ENCODE assay signal across 14 cellular contexts in genomic region chr9:125161284-125161918, GRCh38. TPM values are rescaled to one million over a fixed set of nuclear protein-coding genes. Genes with fewer than 3 reads are reported as not detected.
DNase-seq lines count a peak whose midpoint lies in the region; ATAC-seq, FAIRE-seq and TF ChIP-seq lines count a peak whose summit lies in the region.
"Had no signal": no experiment of that assay in that cellular context is flagged by ENCODE, and none has a peak within 500 bp of the region (broad histone marks: within the 10 kb centered on the region; RNA-seq: fewer than 3 reads in every experiment).

No MANE protein-coding gene starts in this region.

- FAIRE-seq in K562 (lab: Jason Lieb, UNC) = no peak

- H3K27ac ChIP-seq in SK-N-SH (ENCODE audit: low read depth in 2 of 2, low read length in 1 of 2) = 0 out of 4 replicates have a peak overlapping the region, but pooled peaks of 1 of the 2 experiments have one; percentile 14
- no peak overlapping the region for H3K27ac ChIP-seq in K562 (ENCODE audit: extremely low read depth, low read depth, low read length)
- peak overlapping the region in 1 of 2 donors; percentile 58 for H3K27ac ChIP-seq in left lung
- H3K27ac ChIP-seq in suprapubic skin = peak overlapping the region; percentile 37
- H3K27ac ChIP-seq in OCI-LY7 (ENCODE audit: low read depth, low read length, poor library complexity, severe bottlenecking) = no peak overlapping the region
- H3K27ac ChIP-seq: 22Rv1 had no signal

- intact Hi-C loops in K562 (cut with micrococcal nuclease) (no loop called here), left lung (cut with DNase I) (no loop called here), OCI-LY7 (cut with micrococcal nuclease; ENCODE audit: unreplicated experiment) (no loop called here)

- TF ChIP-seq POLR2A in K562 (conservative IDR thresholded peaks at IDR 0.05) = no peak
- no peak for TF ChIP-seq POLR2A in suprapubic skin (IDR thresholded peaks at IDR 0.05)

- H3K9me3 ChIP-seq in SK-N-SH = no peaks in the 10 kb centered on the region
- H3K9me3 ChIP-seq in K562 (replicated peaks; ENCODE audit: control insufficient read depth, insufficient read depth, low read depth, low read length) = no peaks in the 10 kb centered on the region
- H3K9me3 ChIP-seq in left lung = no peaks in the 10 kb centered on the region
- no peaks in the 10 kb centered on the region for H3K9me3 ChIP-seq in suprapubic skin
- no peaks in the 10 kb centered on the region for H3K9me3 ChIP-seq in OCI-LY7 (ENCODE audit: low read length)

- H3K27me3 ChIP-seq in SK-N-SH (ENCODE audit: insufficient read depth) (no peaks in the 10 kb centered on the region), K562 (ENCODE audit: control insufficient read depth in 2 of 2, insufficient read depth in 2 of 2, low read length in 2 of 2) (no peaks in the 10 kb centered on the region), left lung (no peaks in the 10 kb centered on the region), suprapubic skin (no peaks in the 10 kb centered on the region)
- H3K27me3 ChIP-seq: dorsolateral prefrontal cortex had no signal

- TF ChIP-seq EP300 in SK-N-SH (IDR thresholded peaks at IDR 0.05; ENCODE audit: borderline replicate concordance in 1 of 2, low read depth in 1 of 2, low read length in 1 of 2) (no peak), K562 (IDR thresholded peaks at IDR 0.05; ENCODE audit: low read length) (no peak), suprapubic skin (IDR thresholded peaks at IDR 0.05) (no peak)

- no peak overlapping the region for H3K4me2 ChIP-seq in SK-N-SH
- no peak overlapping the region for H3K4me2 ChIP-seq in K562 (ENCODE audit: insufficient read depth, low read length)
- H3K4me2 ChIP-seq in OCI-LY7 (ENCODE audit: low read length) = no peak overlapping the region

- H3K36me3 ChIP-seq in SK-N-SH (replicated peaks in 1 of 2; ENCODE audit: control insufficient read depth in 1 of 2, insufficient read depth in 2 of 2, low read length in 1 of 2) = peaks cover 0 to 28% of the 10 kb centered on the region in 2 experiments
- peaks cover 20% of the 10 kb centered on the region; the same call in 2 of the 3 replicates for H3K36me3 ChIP-seq in K562 (ENCODE audit: control insufficient read depth, insufficient read depth, low read length)
- H3K36me3 ChIP-seq in left lung = peaks cover 0 to 19% of the 10 kb centered on the region in 2 donors
- peaks cover 17% of the 10 kb centered on the region for H3K36me3 ChIP-seq in suprapubic skin
- H3K36me3 ChIP-seq in OCI-LY7 (ENCODE audit: insufficient read depth, low read length) = peaks cover 52% of the 10 kb centered on the region

- no peaks in the 10 kb centered on the region for H3K9me1 ChIP-seq in K562 (ENCODE audit: control insufficient read depth, insufficient read depth, low read length)

- BruUV-seq in K562 (replicated peaks; lab: Mats Ljungman, UMichigan) = no TSS peak
- BruUV-seq in OCI-LY7 (replicated peaks; lab: Mats Ljungman, UMichigan) = no TSS peak

- TF ChIP-seq RAD21 in SK-N-SH (IDR thresholded peaks at IDR 0.05; ENCODE audit: low read length) (no peak), K562 (CRISPR knock-in tag; conservative IDR thresholded peaks at IDR 0.05 in 1 of 2, IDR thresholded peaks at IDR 0.05 in 1 of 2) (no peak)

- in situ Hi-C loops in K562 (cut with MboI) = no loop called here

- peaks cover 18% of the 10 kb centered on the region for H3F3A ChIP-seq in SK-N-SH (replicated peaks; ENCODE audit: insufficient read depth)

- H3K9me2 ChIP-seq in SK-N-SH (no peaks in the 10 kb centered on the region), OCI-LY7 (ENCODE audit: insufficient read depth, low read length) (no peaks in the 10 kb centered on the region)

- H3K79me2 ChIP-seq in SK-N-SH (ENCODE audit: insufficient read depth) (peaks cover 91% of the 10 kb centered on the region), K562 (ENCODE audit: control insufficient read depth, insufficient read depth, low read length) (peaks cover 28% of the 10 kb centered on the region; the same call in 2 of the 3 replicates), OCI-LY7 (ENCODE audit: insufficient read depth, low read depth, low read length) (peaks cover 33% of the 10 kb centered on the region; the same call in 1 of the 2 replicates)

- no peak for DNase-seq in SK-N-SH
- DNase-seq in K562 (ENCODE audit: extremely low read depth in 1 of 4, low spot score in 3 of 4) = no peak
- no peak for DNase-seq in left lung
- DNase-seq in suprapubic skin (ENCODE audit: low spot score in 2 of 2) = no peak
- DNase-seq in NCI-H345 (lab: John Stamatoyannopoulos, UW) = no peak
- no peak for DNase-seq in OCI-LY7 (ENCODE audit: low spot score)
- DNase-seq in nucleus accumbens (lab: John Stamatoyannopoulos, UW) = no peak
- DNase-seq: activated CD4-positive, alpha-beta T cell treated with anti-CD3 and anti-CD28 coated beads for 36 hours; activated gamma-delta T cell treated with Interleukin-2 at 50 U/mL for 16 hours; DMS53; dorsolateral prefrontal cortex; NCI-H526 treated with DMSO at 0.1 percent for 48 hours had no signal

- 0 out of 3 replicates have a peak, but pooled peaks have one; percentile 22 for ATAC-seq in SK-N-SH treated with all-trans-retinoic acid at 6 μM for 48 hours
- no peak for ATAC-seq in K562
- ATAC-seq in left lung = peak; percentile 82
- ATAC-seq: activated CD4-positive, alpha-beta T cell treated with anti-CD3 and anti-CD28 coated beads for 36 hours had no signal

- H2AFZ ChIP-seq in SK-N-SH (ENCODE audit: low read depth) (no peak overlapping the region), K562 (ENCODE audit: low read depth, low read length) (no peak overlapping the region), OCI-LY7 (ENCODE audit: low read length) (no peak overlapping the region)

- WGBS in SK-N-SH (ENCODE audit: low lambda C conversion rate) = 81% methylated on average over 3 of the region's 3 CpGs
- WGBS in K562 (ENCODE audit: insufficient coverage, low coverage, missing lambda C conversion rate) = 67% methylated on average over 3 of the region's 3 CpGs
- 63% methylated on average over 3 of the region's 3 CpGs for WGBS in suprapubic skin

- CTCF ChIA-PET in SK-N-SH (lab: Yijun Ruan, JAX) (interaction anchor here (1.3 kb wide), 1 partner anchor 390 kb away, joined by 5 read pairs; the partner anchor contains the start of gene NR6A1), K562 (lab: Yijun Ruan, JAX; ENCODE audit: low intra/inter-chr PET ratio) (no interaction called here), OCI-LY7 (lab: Charles Lee; ENCODE audit: unreplicated experiment) (no interaction called here)

- peaks cover 0 to 9% of the 10 kb centered on the region in 2 experiments; a peak in 1 of 4 replicates for H3K4me1 ChIP-seq in SK-N-SH (ENCODE audit: control insufficient read depth in 1 of 2, insufficient read depth in 2 of 2, low read depth in 1 of 2, low read length in 1 of 2)
- no peaks in the 10 kb centered on the region; a peak in 1 of 5 replicates for H3K4me1 ChIP-seq in K562 (replicated peaks in 1 of 2; ENCODE audit: control insufficient read depth in 2 of 2, insufficient read depth in 2 of 2, low read length in 2 of 2)
- H3K4me1 ChIP-seq in left lung = peaks cover 0 to 11% of the 10 kb centered on the region in 2 donors
- peaks cover 15% of the 10 kb centered on the region for H3K4me1 ChIP-seq in suprapubic skin
- H3K4me1 ChIP-seq in OCI-LY7 (ENCODE audit: insufficient read depth, low read length, poor library complexity, severe bottlenecking) = no peaks in the 10 kb centered on the region

- TF ChIP-seq CTCF in SK-N-SH (IDR thresholded peaks at IDR 0.05) = no peak
- TF ChIP-seq CTCF in K562 (IDR thresholded peaks at IDR 0.05 in 2 of 3, conservative IDR thresholded peaks at IDR 0.05 in 1 of 3; ENCODE audit: insufficient read depth in 2 of 3, low read depth in 1 of 3, low read length in 3 of 3) = no peak
- no peak for TF ChIP-seq CTCF in left lung (IDR thresholded peaks at IDR 0.05)
- no peak for TF ChIP-seq CTCF in suprapubic skin (IDR thresholded peaks at IDR 0.05)
- no peak for TF ChIP-seq CTCF in OCI-LY7 (conservative IDR thresholded peaks at IDR 0.05; ENCODE audit: low read length)

- H4K20me1 ChIP-seq in SK-N-SH (ENCODE audit: insufficient read depth) (peaks cover 6% of the 10 kb centered on the region; the same call in 1 of the 2 replicates), K562 (replicated peaks; ENCODE audit: control insufficient read depth, insufficient read depth, low read length) (no peaks in the 10 kb centered on the region), OCI-LY7 (ENCODE audit: insufficient read depth, low read length) (no peaks in the 10 kb centered on the region)

- H3K4me3 ChIP-seq in SK-N-SH (ENCODE audit: low read depth in 2 of 2, low read length in 1 of 2) = no peak overlapping the region
- H3K4me3 ChIP-seq in K562 = no peak overlapping the region
- H3K4me3 ChIP-seq in left lung = no peak overlapping the region
- no peak overlapping the region for H3K4me3 ChIP-seq in suprapubic skin
- no peak overlapping the region for H3K4me3 ChIP-seq in OCI-LY7 (ENCODE audit: low read depth, low read length, poor library complexity, severe bottlenecking)
- H3K4me3 ChIP-seq: dorsolateral prefrontal cortex had no signal

- POLR2A ChIA-PET in SK-N-SH (lab: Yijun Ruan, JAX) = no interaction called here
- POLR2A ChIA-PET in K562 (lab: Yijun Ruan, JAX) = interaction anchor here (1.4 kb wide), 1 partner anchor 18 kb away, joined by 5 read pairs; the partner anchor contains the start of gene SCAI
- POLR2A ChIA-PET in OCI-LY7 (lab: Charles Lee) = interaction anchor here (0.6 kb wide), 1 partner anchor 115 kb away, joined by 3 read pairs; no protein-coding TSS in a partner anchor

- H3K9ac ChIP-seq in SK-N-SH = no peak overlapping the region
- no peak overlapping the region for H3K9ac ChIP-seq in K562 (ENCODE audit: insufficient read depth in 1 of 2, low read depth in 2 of 2, low read length in 2 of 2)

RNA-seq across cellular contexts. Expression of gene SCAI, which starts 18.1 kb away (rescaled TPM):
- polyA plus RNA-seq in SK-N-SH (2012; rRNA removed) (0.85 and 1.2 TPM in 2 replicates), K562 (2011; rRNA removed) (12.4 and 15.0 TPM in 2 replicates), K562 (2014; fragmentation: Illumina TruSeq; extraction: Trizol) (3.1 and 4.1 TPM in 2 replicates), K562 (2014; fragmentation: Nextera tagmentation; extraction: Ambion mirVana) (under 1 TPM; 0.70 to 0.84 TPM), K562 (2014; rRNA removed) (4.2 TPM in 2 replicates)
- 1.3 and 1.4 TPM in 2 replicates for polyA plus RNA-seq in SK-N-SH (2012; cell fraction: cytosol; rRNA removed)
- polyA plus RNA-seq in SK-N-SH (2012; cell fraction: nucleus; rRNA removed) = 2.8 and 2.9 TPM in 2 replicates
- 53.4 and 125 TPM in 2 replicates for total RNA-seq in K562 (2011; cell fraction: chromatin; rRNA removed; ENCODE audit: low replicate concordance)
- total RNA-seq in K562 (2011; cell fraction: nucleolus; rRNA removed) = 19.5 and 28.4 TPM in 2 replicates
- total RNA-seq in K562 (2011; cell fraction: nucleoplasm; rRNA removed) = 44.9 and 60.8 TPM in 2 replicates
- total RNA-seq in K562 (2014; rRNA removed) (2.3 and 4.0 TPM in 2 replicates), K562 (2014; rRNA removed; fragmentation: Illumina TruSeq; extraction: Trizol) (9.7 and 11.4 TPM in 2 replicates), K562 (2015; rRNA removed; fragmentation: Illumina TruSeq; extraction: Trizol) (6.2 and 7.0 TPM in 2 replicates), K562 (2021) (6.9 and 9.4 TPM in 2 replicates), left lung (10 to 100 TPM; 12.7 to 22.7 TPM), suprapubic skin (10 to 100 TPM in 2 of 4 donors, 1 to 10 TPM in 2; 5.9 to 38.1 (median 10.2) TPM), OCI-LY7 (2022) (21.5 and 25.4 TPM in 2 replicates)
- polyA plus RNA-seq in K562 (2011; cell fraction: cytosol; rRNA removed) = 2.5 and 7.2 TPM in 2 replicates
- 11.3 and 18.1 TPM in 2 replicates for polyA plus RNA-seq in K562 (2011; cell fraction: nucleus; rRNA removed)
- polyA plus RNA-seq in K562 (2012) = 2.0 and 2.8 TPM in 2 replicates
- 26.3 and 39.0 TPM in 2 replicates for polyA minus RNA-seq in K562 (2011; rRNA and poly(A)+ RNA removed)
- 13.0 and 19.6 TPM in 2 replicates for polyA minus RNA-seq in K562 (2011; cell fraction: cytosol; rRNA and poly(A)+ RNA removed)
- polyA minus RNA-seq in K562 (2011; cell fraction: nucleus; rRNA and poly(A)+ RNA removed) = 10.5 and 21.5 TPM in 2 replicates
- total RNA-seq in OCI-LY7 (2014; rRNA removed; shearing (Covaris generic)) = 23.8 and 25.0 TPM in 2 replicates

RNA-seq across cellular contexts. Expression of gene PPP6C, which starts 28.2 kb away (rescaled TPM):
- 14.8 and 16.3 TPM in 2 replicates for polyA plus RNA-seq in SK-N-SH (2012; rRNA removed)
- 23.7 and 33.6 TPM in 2 replicates for polyA plus RNA-seq in SK-N-SH (2012; cell fraction: cytosol; rRNA removed)
- polyA plus RNA-seq in SK-N-SH (2012; cell fraction: nucleus; rRNA removed) = 6.4 and 12.1 TPM in 2 replicates
- total RNA-seq in K562 (2011; cell fraction: chromatin; rRNA removed; ENCODE audit: low replicate concordance) = 6.8 and 18.2 TPM in 2 replicates
- 5.5 and 5.7 TPM in 2 replicates for total RNA-seq in K562 (2011; cell fraction: nucleolus; rRNA removed)
- total RNA-seq in K562 (2011; cell fraction: nucleoplasm; rRNA removed) = 11.7 and 18.9 TPM in 2 replicates
- 18.8 and 23.1 TPM in 2 replicates for total RNA-seq in K562 (2014; rRNA removed)
- 41.0 and 48.5 TPM in 2 replicates for total RNA-seq in K562 (2014; rRNA removed; fragmentation: Illumina TruSeq; extraction: Trizol)
- 33.7 and 36.5 TPM in 2 replicates for total RNA-seq in K562 (2015; rRNA removed; fragmentation: Illumina TruSeq; extraction: Trizol)
- 41.5 and 44.8 TPM in 2 replicates for total RNA-seq in K562 (2021)
- 27.4 and 44.8 TPM in 2 replicates for polyA plus RNA-seq in K562 (2011; rRNA removed)
- polyA plus RNA-seq in K562 (2011; cell fraction: cytosol; rRNA removed) = 10.1 and 24.5 TPM in 2 replicates
- 5.7 and 10.9 TPM in 2 replicates for polyA plus RNA-seq in K562 (2011; cell fraction: nucleus; rRNA removed)
- 26.5 and 30.6 TPM in 2 replicates for polyA plus RNA-seq in K562 (2012)
- 36.0 and 40.9 TPM in 2 replicates for polyA plus RNA-seq in K562 (2014; fragmentation: Illumina TruSeq; extraction: Trizol)
- polyA plus RNA-seq in K562 (2014; fragmentation: Nextera tagmentation; extraction: Ambion mirVana) = 10 to 100 TPM; 35.0 to 38.3 TPM
- 25.4 and 30.0 TPM in 2 replicates for polyA plus RNA-seq in K562 (2014; rRNA removed)
- polyA minus RNA-seq in K562 (2011; rRNA and poly(A)+ RNA removed) = 37.4 and 46.7 TPM in 2 replicates
- polyA minus RNA-seq in K562 (2011; cell fraction: cytosol; rRNA and poly(A)+ RNA removed) = 16.5 and 21.3 TPM in 2 replicates
- polyA minus RNA-seq in K562 (2011; cell fraction: nucleus; rRNA and poly(A)+ RNA removed) = 3.4 and 8.1 TPM in 2 replicates
- total RNA-seq in left lung = 10 to 100 TPM; 43.9 to 47.2 TPM
- total RNA-seq in suprapubic skin = 10 to 100 TPM; 26.8 to 36.8 (median 29.6) TPM
- total RNA-seq in OCI-LY7 (2014; rRNA removed; shearing (Covaris generic)) = 18.9 and 21.4 TPM in 2 replicates
- total RNA-seq in OCI-LY7 (2022) = 51.9 and 55.1 TPM in 2 replicates

RNA-seq across cellular contexts. Expression of gene RABEPK, which starts 38.9 kb away (rescaled TPM):
- 55.1 and 62.1 TPM in 2 replicates for polyA plus RNA-seq in SK-N-SH (2012; rRNA removed)
- polyA plus RNA-seq in SK-N-SH (2012; cell fraction: cytosol; rRNA removed) = 52.3 and 53.5 TPM in 2 replicates
- polyA plus RNA-seq in SK-N-SH (2012; cell fraction: nucleus; rRNA removed) = 44.7 and 51.2 TPM in 2 replicates
- total RNA-seq in K562 (2011; cell fraction: chromatin; rRNA removed; ENCODE audit: low replicate concordance) = 14.7 and 22.7 TPM in 2 replicates
- 18.2 and 21.8 TPM in 2 replicates for total RNA-seq in K562 (2011; cell fraction: nucleolus; rRNA removed)
- total RNA-seq in K562 (2011; cell fraction: nucleoplasm; rRNA removed) = 18.0 and 21.3 TPM in 2 replicates
- total RNA-seq in K562 (2014; rRNA removed) = 38.3 and 52.9 TPM in 2 replicates
- 46.6 and 50.3 TPM in 2 replicates for total RNA-seq in K562 (2014; rRNA removed; fragmentation: Illumina TruSeq; extraction: Trizol)
- 47.5 and 49.4 TPM in 2 replicates for total RNA-seq in K562 (2015; rRNA removed; fragmentation: Illumina TruSeq; extraction: Trizol)
- 47.4 and 51.5 TPM in 2 replicates for total RNA-seq in K562 (2021)
- 68.2 and 68.4 TPM in 2 replicates for polyA plus RNA-seq in K562 (2011; rRNA removed)
- polyA plus RNA-seq in K562 (2011; cell fraction: cytosol; rRNA removed) = 58.3 and 66.8 TPM in 2 replicates
- 39.3 and 47.1 TPM in 2 replicates for polyA plus RNA-seq in K562 (2011; cell fraction: nucleus; rRNA removed)
- polyA plus RNA-seq in K562 (2012) = 40.4 and 73.3 TPM in 2 replicates
- 52.7 and 59.3 TPM in 2 replicates for polyA plus RNA-seq in K562 (2014; fragmentation: Illumina TruSeq; extraction: Trizol)
- 100 to 1,000 TPM in 1 of 2 experiments, 10 to 100 TPM in 1; 81.5 to 113 TPM for polyA plus RNA-seq in K562 (2014; fragmentation: Nextera tagmentation; extraction: Ambion mirVana)
- 52.8 and 54.2 TPM in 2 replicates for polyA plus RNA-seq in K562 (2014; rRNA removed)
- 40.8 and 47.8 TPM in 2 replicates for polyA minus RNA-seq in K562 (2011; rRNA and poly(A)+ RNA removed)
- 17.8 and 19.6 TPM in 2 replicates for polyA minus RNA-seq in K562 (2011; cell fraction: cytosol; rRNA and poly(A)+ RNA removed)
- polyA minus RNA-seq in K562 (2011; cell fraction: nucleus; rRNA and poly(A)+ RNA removed) = 6.1 and 10.8 TPM in 2 replicates
- total RNA-seq in left lung = 10 to 100 TPM; 13.9 to 18.7 TPM
- total RNA-seq in suprapubic skin = 10 to 100 TPM; 11.4 to 14.6 (median 13.3) TPM
- total RNA-seq in OCI-LY7 (2014; rRNA removed; shearing (Covaris generic)) = 16.2 and 27.0 TPM in 2 replicates
- 22.9 and 23.9 TPM in 2 replicates for total RNA-seq in OCI-LY7 (2022)
